In genomic region chr3:34056951-34057390, GRCh38 we compare ENCODE assay signal across 8 cellular contexts.
DNase-seq lines count a peak whose midpoint lies in the region; ATAC-seq, FAIRE-seq and TF ChIP-seq lines count a peak whose summit lies in the region.

No MANE protein-coding gene starts in this region.

- peak; percentile 93 for ATAC-seq in GM21381 (IDR thresholded peaks at IDR 0.05; ENCODE audit: unreplicated experiment)
- ATAC-seq in HG03378 (IDR thresholded peaks at IDR 0.05; ENCODE audit: unreplicated experiment) = peak; percentile 94

- no peak overlapping the region for H3K4me3 ChIP-seq in fibroblast of mammary gland (ENCODE audit: control insufficient read depth, low read depth, low read length)

- DNase-seq in GM18507 (ENCODE audit: extremely low spot score, insufficient read length, low read depth) = no peak
- peak; percentile 2 for DNase-seq in fibroblast of mammary gland (ENCODE audit: low read depth)
- DNase-seq in HUDEP-2 (lab: John Stamatoyannopoulos, UW; ENCODE audit: unreplicated experiment in 76 of 76) = no peak
- DNase-seq in NCI-H1436 treated with DMSO at 0.1 percent for 48 hours (lab: John Stamatoyannopoulos, UW) = no peak
- DNase-seq in NK-92 (lab: John Stamatoyannopoulos, UW; ENCODE audit: unreplicated experiment) = no peak
- DNase-seq in NCI-H2227 treated with DMSO at 0.1 percent for 48 hours (lab: John Stamatoyannopoulos, UW) = no peak

- peak; percentile 96 for FAIRE-seq in GM18507 (lab: Jason Lieb, UNC)

- no peak for TF ChIP-seq CTCF in fibroblast of mammary gland (conservative IDR thresholded peaks at IDR 0.05; ENCODE audit: control insufficient read depth, insufficient read depth, low read depth, low read length)
